In the genomic region with DNA sequence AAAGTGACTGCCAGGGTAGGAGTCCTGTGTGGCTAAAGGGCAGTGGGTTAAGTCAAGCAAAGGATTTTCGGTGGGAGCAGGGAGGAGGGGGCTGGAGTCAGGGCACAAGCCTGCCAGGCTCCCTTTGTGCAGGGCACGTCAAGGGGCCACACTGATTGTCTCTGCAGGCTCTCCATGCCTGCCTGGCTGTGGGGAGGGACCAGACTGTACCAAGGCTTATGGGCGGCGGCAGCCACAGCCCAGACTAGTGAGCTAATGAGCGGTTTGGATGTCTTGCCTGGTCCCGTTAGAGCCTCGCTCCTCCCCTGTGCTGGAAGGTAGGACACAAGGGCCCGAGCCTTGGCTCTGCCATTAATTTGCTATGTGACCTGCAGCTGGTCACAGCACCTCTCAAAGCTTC, we compare ENCODE assay signal across 6 cellular contexts. TPM values are rescaled to one million over a fixed set of nuclear protein-coding genes. Genes with fewer than 3 reads are reported as not detected.
"Had no signal": no experiment of that assay in that cellular context is flagged by ENCODE, and none has a peak within 500 bp of the region (broad histone marks: within the 10 kb centered on the region; RNA-seq: fewer than 3 reads in every experiment).

No MANE protein-coding gene starts in this region.

RNA-seq across cellular contexts. Expression of gene LGALS9B, which starts 25.6 kb away (rescaled TPM):
- total RNA-seq: GM23248, H4, H7, HT-29, IMR-90, K562 had no signal
- polyA plus RNA-seq: GM23248, IMR-90, K562 had no signal
